ENCODE assay signal across 21 cellular contexts in genomic region chr9:88538311-88539085, GRCh38. TPM values are rescaled to one million over a fixed set of nuclear protein-coding genes. Genes with fewer than 3 reads are reported as not detected.
DNase-seq lines count a peak whose midpoint lies in the region; ATAC-seq, FAIRE-seq and TF ChIP-seq lines count a peak whose summit lies in the region.
"Had no signal": no experiment of that assay in that cellular context is flagged by ENCODE, and none has a peak within 500 bp of the region (broad histone marks: within the 10 kb centered on the region; RNA-seq: fewer than 3 reads in every experiment).

No MANE protein-coding gene starts in this region.

- H3K36me3 ChIP-seq in astrocyte (ENCODE audit: insufficient read depth, low read length) (no peaks in the 10 kb centered on the region), kidney epithelial cell (ENCODE audit: control insufficient read depth, insufficient read depth, low read length) (no peaks in the 10 kb centered on the region), tibial artery (no peaks in the 10 kb centered on the region), left ventricle myocardium inferior (no peaks in the 10 kb centered on the region)
- H3K36me3 ChIP-seq: stomach had no signal

- intact Hi-C loops in tibial artery (cut with DNase I; ENCODE audit: low total_unique reads): loop anchor here (10.0 kb wide), 1 partner anchor 466 kb away; no protein-coding TSS in a partner anchor
- intact Hi-C loops in left ventricle myocardium inferior (cut with micrococcal nuclease): no loop called here

- H3K27me3 ChIP-seq in astrocyte (ENCODE audit: insufficient read depth, low read length) (no peaks in the 10 kb centered on the region), kidney epithelial cell (ENCODE audit: control insufficient read depth, insufficient read depth, low read length) (no peaks in the 10 kb centered on the region), tibial artery (no peaks in the 10 kb centered on the region), left ventricle myocardium inferior (ENCODE audit: low read depth) (peaks cover 77% of the 10 kb centered on the region)

- no peak for ATAC-seq in GM21526 (IDR thresholded peaks at IDR 0.05; ENCODE audit: low FRiP score, unreplicated experiment)
- ATAC-seq: esophagus mucosa had no signal

- H4K20me1 ChIP-seq in astrocyte (ENCODE audit: insufficient read depth, low read length): peaks cover 17% of the 10 kb centered on the region

- H3K27ac ChIP-seq in astrocyte (ENCODE audit: low read depth, low read length) (no peak overlapping the region), tibial artery (peak overlapping the region; percentile 91 to 94), left ventricle myocardium inferior (replicated peaks) (no peak overlapping the region)

- peaks cover 10% of the 10 kb centered on the region for H3K36me3 Mint-ChIP-seq in astrocyte (ENCODE audit: low read depth, unreplicated experiment)
- H3K36me3 Mint-ChIP-seq: activated naive CD4-positive, alpha-beta T cell treated with anti-CD3 and anti-CD28 coated beads, Interleukin-2, amount 10 ng/mL, durations not matched to agents 7 days and 5 days; CD4-positive, alpha-beta memory T cell; memory B cell had no signal

- H3K4me1 ChIP-seq in astrocyte (ENCODE audit: insufficient read depth, low read length) (peaks cover 30% of the 10 kb centered on the region), tibial artery (peaks cover 0 to 36% (median 29%) of the 10 kb centered on the region in 4 donors), left ventricle myocardium inferior (peaks cover 19% of the 10 kb centered on the region)

- peaks cover 13% of the 10 kb centered on the region for H3K4me1 Mint-ChIP-seq in astrocyte (ENCODE audit: low read depth, unreplicated experiment)

- no peak overlapping the region for H3K4me3 ChIP-seq in astrocyte (ENCODE audit: insufficient read depth, low read depth, low read length)
- no peak overlapping the region for H3K4me3 ChIP-seq in kidney epithelial cell (ENCODE audit: low read depth, low read length)
- H3K4me3 ChIP-seq in tibial artery: no peak overlapping the region
- no peak overlapping the region for H3K4me3 ChIP-seq in left ventricle myocardium inferior
- H3K4me3 ChIP-seq: stomach had no signal

- peaks cover 25% of the 10 kb centered on the region for H3K79me2 ChIP-seq in astrocyte (ENCODE audit: insufficient read depth, low read length)

- H3K27me3 Mint-ChIP-seq in astrocyte (ENCODE audit: low read depth, unreplicated experiment): peaks cover 6% of the 10 kb centered on the region

- H3K4me2 ChIP-seq in astrocyte (ENCODE audit: low read length): no peak overlapping the region

- no peak overlapping the region for H2AFZ ChIP-seq in astrocyte (ENCODE audit: low read depth, low read length)

- no peaks in the 10 kb centered on the region for H3K9me3 Mint-ChIP-seq in astrocyte (ENCODE audit: unreplicated experiment)
- H3K9me3 Mint-ChIP-seq: activated naive CD4-positive, alpha-beta T cell treated with anti-CD3 and anti-CD28 coated beads, Interleukin-2, amount 10 ng/mL, durations not matched to agents 7 days and 5 days; activated T-cell treated with anti-CD3 and anti-CD28 coated beads, Interleukin-2, amount 50 U/mL, for 72 hours; CD4-positive, alpha-beta memory T cell had no signal

- no peak overlapping the region for H3K4me3 Mint-ChIP-seq in astrocyte (ENCODE audit: unreplicated experiment)
- H3K4me3 Mint-ChIP-seq: activated CD4-positive, alpha-beta T cell treated with anti-CD3 and anti-CD28 coated beads, Interleukin-2, amount 10 ng/mL, durations not matched to agents 24 days and 14 days; activated naive CD4-positive, alpha-beta T cell treated with anti-CD3 and anti-CD28 coated beads, Interleukin-2, amount 10 ng/mL, durations not matched to agents 7 days and 5 days; activated T-cell treated with anti-CD3 and anti-CD28 coated beads, Interleukin-2, amount 50 U/mL, for 72 hours; CD4-positive, alpha-beta memory T cell; memory B cell had no signal

- DNase-seq in EH (ENCODE audit: low read depth) (peak; percentile 37), astrocyte (ENCODE audit: low read depth) (peak; percentile 43), kidney epithelial cell (ENCODE audit: low read depth) (peak; percentile 51), tibial artery (no peak), left ventricle myocardium inferior (no peak), GF-D8 (lab: John Stamatoyannopoulos, UW) (no peak)
- DNase-seq: effector memory CD4-positive, alpha-beta T cell; NCI-H187 treated with DMSO at 0.1 percent for 48 hours; NCI-H226; SHP77 treated with DMSO at 0.1 percent for 48 hours had no signal

- no peak overlapping the region for H3K27ac Mint-ChIP-seq in astrocyte (ENCODE audit: unreplicated experiment)
- H3K27ac Mint-ChIP-seq: activated CD4-positive, alpha-beta T cell treated with anti-CD3 and anti-CD28 coated beads, Interleukin-2, amount 10 ng/mL, durations not matched to agents 24 days and 14 days; activated naive CD4-positive, alpha-beta T cell treated with anti-CD3 and anti-CD28 coated beads, Interleukin-2, amount 10 ng/mL, durations not matched to agents 7 days and 5 days; activated T-cell treated with anti-CD3 and anti-CD28 coated beads, Interleukin-2, amount 50 U/mL, for 72 hours; CD4-positive, alpha-beta memory T cell; memory B cell had no signal

- TF ChIP-seq CTCF in astrocyte (IDR thresholded peaks at IDR 0.05; ENCODE audit: insufficient read depth, low read depth, low read length): no peak
- TF ChIP-seq CTCF in kidney epithelial cell (IDR thresholded peaks at IDR 0.05; ENCODE audit: insufficient read depth, low read length, poor library complexity, severe bottlenecking): no peak
- TF ChIP-seq CTCF in tibial artery (IDR thresholded peaks at IDR 0.05): no peak
- no peak for TF ChIP-seq CTCF in left ventricle myocardium inferior (IDR thresholded peaks at IDR 0.05; ENCODE audit: borderline replicate concordance)

- H3K9me3 ChIP-seq in astrocyte (ENCODE audit: insufficient read depth, low read depth, low read length): no peaks in the 10 kb centered on the region
- H3K9me3 ChIP-seq in tibial artery: no peaks in the 10 kb centered on the region
- H3K9me3 ChIP-seq in left ventricle myocardium inferior (replicated peaks): no peaks in the 10 kb centered on the region
- H3K9me3 ChIP-seq: stomach had no signal

- no peak overlapping the region for H3K9ac ChIP-seq in astrocyte (ENCODE audit: low read length)

- no peak for FAIRE-seq in astrocyte (lab: Jason Lieb, UNC)
- FAIRE-seq: HTR-8/SVneo had no signal

RNA-seq across cellular contexts. Expression of gene NXNL2, which starts 3.5 kb away (rescaled TPM):
- total RNA-seq in astrocyte: 0.62 and 1.6 TPM in 2 replicates
- 0.55 and 4.3 TPM in 2 replicates for total RNA-seq in kidney epithelial cell
- 0.30 TPM for total RNA-seq in left ventricle myocardium inferior
- total RNA-seq: activated CD4-positive, alpha-beta T cell treated with anti-CD3 and anti-CD28 coated beads, Interleukin-2, amount 10 ng/mL, durations not matched to agents 24 days and 14 days; activated T-cell treated with anti-CD3 and anti-CD28 coated beads, Interleukin-2, amount 50 U/mL, for 72 hours; CD4-positive, alpha-beta memory T cell; esophagus mucosa; left cardiac atrium; stomach; T-helper 1 cell treated with Interleukin-12 subunit alpha and Interleukin-12 subunit beta and Interleukin-4 antibody, amounts not matched to agents 30 ng/mL and 1 ng/mL, for 36 hours had no signal

Comparison
In these comparisons a context has a peak if more than half of its experiments do, and no peak if none do; other contexts are left out.
1. DNase-seq: peak in EH (single experiment), astrocyte (single experiment) and kidney epithelial cell (single experiment); none in tibial artery (0 of 2), left ventricle myocardium inferior (single experiment) and GF-D8 (single experiment).
2. H3K27ac ChIP-seq: peak in tibial artery (2 of 2); none in astrocyte (single experiment) and left ventricle myocardium inferior (single experiment).